Comparison of ENCODE assay signal across 8 cellular contexts in genomic region chr3:87473944-87474343, GRCh38.
"Had no signal": no experiment of that assay in that cellular context is flagged by ENCODE, and none has a peak within 500 bp of the region (broad histone marks: within the 10 kb centered on the region; RNA-seq: fewer than 3 reads in every experiment).

No MANE protein-coding gene starts in this region.

- DNase-seq: GDM1, GF-D8 had no signal

- H3K4me3 ChIP-seq: GM12878 had no signal

- FAIRE-seq: G401.6, GM12878, GM12891, GM12892, GM18507, GM19239 had no signal

- ATAC-seq: GM12878 had no signal
